ENCODE assay signal across 6 cellular contexts in the genomic region with DNA sequence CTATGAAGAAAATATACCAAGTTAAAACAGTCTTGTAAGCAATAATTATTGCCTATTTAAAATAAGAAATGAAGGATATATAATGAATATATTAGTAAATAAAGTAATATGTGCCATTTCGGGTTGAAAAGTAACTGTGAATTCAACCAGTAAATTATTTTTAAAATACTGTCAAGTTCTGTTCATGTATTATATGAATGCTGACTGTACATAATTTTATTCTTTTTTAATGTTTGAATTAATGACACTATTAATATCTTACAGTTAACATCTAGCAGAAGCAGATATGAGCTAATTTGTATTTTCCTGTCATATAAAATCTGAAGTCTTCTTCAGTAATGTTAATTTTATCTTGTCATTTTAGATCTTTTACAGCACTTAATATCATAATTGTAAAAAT.
"Had no signal": no experiment of that assay in that cellular context is flagged by ENCODE, and none has a peak within 500 bp of the region (broad histone marks: within the 10 kb centered on the region; RNA-seq: fewer than 3 reads in every experiment).

No MANE protein-coding gene starts in this region.

- H3K27ac ChIP-seq: HL-60, KMS-11 had no signal

- H3K4me2 ChIP-seq: KMS-11 had no signal

- H3K9ac ChIP-seq: KMS-11 had no signal

- FAIRE-seq: HepG2, HTR-8/SVneo had no signal

- DNase-seq: KBM-7, KG1 had no signal

- ATAC-seq: HepG2 had no signal
